16 cellular contexts compared by ENCODE assay signal in genomic region chr7:131691454-131692130, GRCh38.
A peak's percentile ranks its signal among the peaks of the same experiment; 100 is the strongest.
DNase-seq lines count a peak whose midpoint lies in the region; ATAC-seq and TF ChIP-seq lines count a peak whose summit lies in the region.
"Had no signal": no experiment of that assay in that cellular context is flagged by ENCODE, and none has a peak within 500 bp of the region (broad histone marks: within the 10 kb centered on the region; RNA-seq: fewer than 3 reads in every experiment).

No MANE protein-coding gene starts in this region.

- H3K4me3 Mint-ChIP-seq in T-helper 17 cell, result no peak overlapping the region
- H3K4me3 Mint-ChIP-seq in activated CD4-positive, alpha-beta memory T cell treated with anti-CD3 and anti-CD28 coated beads, Interleukin-2, amount 10 ng/mL, durations not matched to agents 7 days and 5 days, result no peak overlapping the region
- H3K4me3 Mint-ChIP-seq: activated naive CD4-positive, alpha-beta T cell treated with anti-CD3 and anti-CD28 coated beads, Interleukin-2, amount 50 U/mL, for 24 hours; activated T-helper 1 cell treated with anti-CD3 and anti-CD28 coated beads, Interleukin-12 subunit alpha, Interleukin-12 subunit beta, Interleukin-2, Interleukin-4 antibody, amounts not matched to agents 30 ng/mL and 10 ng/mL and 1 ng/mL, durations not matched to agents 14 hours and 24 hours and 36 hours; CD4-positive, alpha-beta T cell; neural progenitor cell; stimulated activated naive CD8-positive, alpha-beta T cell treated with anti-CD3 and anti-CD28 coated beads, Interleukin-15, Interleukin-2, amounts not matched to agents 100 ng/mL and 50 ng/mL, for 24 hours had no signal

- no peak overlapping the region for H3K4ac ChIP-seq in neuronal stem cell (ENCODE audit: low read length)

- ATAC-seq in T-helper 17 cell, result no peak

- POLR2A ChIA-PET in activated CD4-positive, alpha-beta memory T cell treated with anti-CD3 and anti-CD28 coated beads, Interleukin-2, amount 10 ng/mL, durations not matched to agents 7 days and 5 days (lab: Charles Lee), result no interaction called here

- peaks cover 61% of the 10 kb centered on the region for H3K27me3 Mint-ChIP-seq in T-helper 17 cell
- H3K27me3 Mint-ChIP-seq in activated CD4-positive, alpha-beta memory T cell treated with anti-CD3 and anti-CD28 coated beads, Interleukin-2, amount 10 ng/mL, durations not matched to agents 7 days and 5 days, result peaks cover 10% of the 10 kb centered on the region

- H3K4me3 ChIP-seq in HUES6 (ENCODE audit: low read depth, low read length), result no peak overlapping the region
- H3K4me3 ChIP-seq in neuronal stem cell (ENCODE audit: low read length in 2 of 2), result no peak overlapping the region
- H3K4me3 ChIP-seq: neural progenitor cell, tibial artery had no signal

- H3K27ac ChIP-seq in HUES6 (ENCODE audit: low read depth, low read length) (no peak overlapping the region), neuronal stem cell (replicated peaks; ENCODE audit: low read length) (no peak overlapping the region)
- H3K27ac ChIP-seq: epithelial cell of prostate, neural progenitor cell, tibial artery had no signal

- no peaks in the 10 kb centered on the region for H3K36me3 ChIP-seq in HUES6 (ENCODE audit: control insufficient read depth, insufficient read depth, low read length)
- no peaks in the 10 kb centered on the region for H3K36me3 ChIP-seq in neuronal stem cell (replicated peaks in 1 of 2; ENCODE audit: control insufficient read depth in 2 of 2, insufficient read depth in 2 of 2, low read length in 2 of 2)
- H3K36me3 ChIP-seq: neural progenitor cell, tibial artery had no signal

- no peak overlapping the region for H2AK5ac ChIP-seq in neuronal stem cell (ENCODE audit: low read depth, low read length)

- H4K91ac ChIP-seq in neuronal stem cell (ENCODE audit: low read depth, low read length, poor library complexity), result peak overlapping the region; percentile 26

- CTCF ChIA-PET in activated CD4-positive, alpha-beta memory T cell treated with anti-CD3 and anti-CD28 coated beads, Interleukin-2, amount 10 ng/mL, durations not matched to agents 7 days and 5 days (lab: Charles Lee), result interaction anchor here (0.6 to 2.4 kb wide), 9 partner anchors 8 to 205 kb away, joined by 3 to 12 read pairs (median 4); no protein-coding TSS in a partner anchor

- peaks cover 14% of the 10 kb centered on the region for H3K4me1 Mint-ChIP-seq in T-helper 17 cell
- H3K4me1 Mint-ChIP-seq in activated CD4-positive, alpha-beta memory T cell treated with anti-CD3 and anti-CD28 coated beads, Interleukin-2, amount 10 ng/mL, durations not matched to agents 7 days and 5 days, result no peaks in the 10 kb centered on the region
- H3K4me1 Mint-ChIP-seq: activated naive CD4-positive, alpha-beta T cell treated with anti-CD3 and anti-CD28 coated beads, Interleukin-2, amount 50 U/mL, for 24 hours had no signal

- H3K9ac ChIP-seq in HUES6 (ENCODE audit: low read length), result peak overlapping the region; percentile 16
- H3K9ac ChIP-seq in neuronal stem cell (ENCODE audit: low read depth, low read length, poor library complexity), result peak overlapping the region; percentile 39
- H3K9ac ChIP-seq: neural progenitor cell had no signal

- intact Hi-C loops in posterior cingulate gyrus (cut with DNase I), result no loop called here

- peak overlapping the region; percentile 52 for H4K8ac ChIP-seq in neuronal stem cell (ENCODE audit: low read depth, low read length)

- TF ChIP-seq CTCF in GM13976 (IDR thresholded peaks at IDR 0.05; ENCODE audit: borderline replicate concordance, control extremely low read depth, extremely low read depth, insufficient read depth, missing control alignments), result peak; percentile 11

- peak overlapping the region; percentile 49 for H3K18ac ChIP-seq in neuronal stem cell (ENCODE audit: low read length)

- in situ Hi-C loops in GM13976 (cut with MboI; ENCODE audit: low sequenced_read_pairs, unreplicated experiment), result no loop called here

- peak overlapping the region; percentile 66 for H3K27ac Mint-ChIP-seq in T-helper 17 cell
- no peak overlapping the region for H3K27ac Mint-ChIP-seq in activated CD4-positive, alpha-beta memory T cell treated with anti-CD3 and anti-CD28 coated beads, Interleukin-2, amount 10 ng/mL, durations not matched to agents 7 days and 5 days
- H3K27ac Mint-ChIP-seq: activated naive CD4-positive, alpha-beta T cell treated with anti-CD3 and anti-CD28 coated beads, Interleukin-2, amount 50 U/mL, for 24 hours; activated T-helper 1 cell treated with anti-CD3 and anti-CD28 coated beads, Interleukin-12 subunit alpha, Interleukin-12 subunit beta, Interleukin-2, Interleukin-4 antibody, amounts not matched to agents 30 ng/mL and 10 ng/mL and 1 ng/mL, durations not matched to agents 14 hours and 24 hours and 36 hours; CD4-positive, alpha-beta T cell; neural progenitor cell; stimulated activated naive CD8-positive, alpha-beta T cell treated with anti-CD3 and anti-CD28 coated beads, Interleukin-15, Interleukin-2, amounts not matched to agents 100 ng/mL and 50 ng/mL, for 24 hours had no signal

- peak overlapping the region; percentile 63 for H2BK120ac ChIP-seq in neuronal stem cell (ENCODE audit: low read depth, low read length)

- peak overlapping the region; percentile 50 for H2BK12ac ChIP-seq in neuronal stem cell (ENCODE audit: low read length)

- no peak overlapping the region for H3K14ac ChIP-seq in neuronal stem cell (ENCODE audit: low read length)

- no peaks in the 10 kb centered on the region for H3K79me1 ChIP-seq in neuronal stem cell (ENCODE audit: low read depth, low read length)

- peaks cover 3% of the 10 kb centered on the region for H3K36me3 Mint-ChIP-seq in T-helper 17 cell (ENCODE audit: low read depth)
- no peaks in the 10 kb centered on the region for H3K36me3 Mint-ChIP-seq in activated CD4-positive, alpha-beta memory T cell treated with anti-CD3 and anti-CD28 coated beads, Interleukin-2, amount 10 ng/mL, durations not matched to agents 7 days and 5 days (ENCODE audit: low read depth)
- H3K36me3 Mint-ChIP-seq: activated naive CD4-positive, alpha-beta T cell treated with anti-CD3 and anti-CD28 coated beads, Interleukin-2, amount 50 U/mL, for 24 hours; neural progenitor cell had no signal

- peak overlapping the region; percentile 29 for H3K23ac ChIP-seq in neuronal stem cell (ENCODE audit: low read depth, low read length, poor library complexity)

- peak overlapping the region; percentile 51 for H2BK15ac ChIP-seq in neuronal stem cell (ENCODE audit: low read length)

- peak overlapping the region; percentile 85 for H2AFZ ChIP-seq in neuronal stem cell (ENCODE audit: low read length)

- H3K9me3 ChIP-seq in HUES6 (ENCODE audit: control insufficient read depth, insufficient read depth, low read depth, low read length) (no peaks in the 10 kb centered on the region), T-helper 17 cell (ENCODE audit: control insufficient read depth, low read length, poor library complexity, severe bottlenecking) (no peaks in the 10 kb centered on the region), neuronal stem cell (replicated peaks in 1 of 2; ENCODE audit: control insufficient read depth in 2 of 2, insufficient read depth in 1 of 2, low read depth in 1 of 2, low read length in 2 of 2) (no peaks in the 10 kb centered on the region)
- H3K9me3 ChIP-seq: tibial artery had no signal

- H3K4me1 ChIP-seq in HUES6 (ENCODE audit: control insufficient read depth, insufficient read depth, low read length), result peaks cover 6% of the 10 kb centered on the region
- peaks cover 3 to 8% of the 10 kb centered on the region in 2 donors for H3K4me1 ChIP-seq in neuronal stem cell (ENCODE audit: control insufficient read depth in 2 of 2, insufficient read depth in 1 of 2, low read depth in 1 of 2, low read length in 2 of 2)
- H3K4me1 ChIP-seq: neural progenitor cell had no signal

- H3K27me3 ChIP-seq in HUES6 (ENCODE audit: control insufficient read depth, insufficient read depth, low read length), result peaks cover 15% of the 10 kb centered on the region
- peaks cover 0 to 29% (median 0%) of the 10 kb centered on the region in 3 experiments for H3K27me3 ChIP-seq in neuronal stem cell (ENCODE audit: control insufficient read depth in 3 of 3, insufficient read depth in 3 of 3, low read depth in 1 of 3, low read length in 3 of 3)
- H3K27me3 ChIP-seq: neural progenitor cell had no signal

- H3K9me3 Mint-ChIP-seq in activated CD4-positive, alpha-beta memory T cell treated with anti-CD3 and anti-CD28 coated beads, Interleukin-2, amount 10 ng/mL, durations not matched to agents 7 days and 5 days, result no peaks in the 10 kb centered on the region
- H3K9me3 Mint-ChIP-seq: activated naive CD4-positive, alpha-beta T cell treated with anti-CD3 and anti-CD28 coated beads, Interleukin-2, amount 50 U/mL, for 24 hours; activated T-helper 1 cell treated with anti-CD3 and anti-CD28 coated beads, Interleukin-12 subunit alpha, Interleukin-12 subunit beta, Interleukin-2, Interleukin-4 antibody, amounts not matched to agents 30 ng/mL and 10 ng/mL and 1 ng/mL, durations not matched to agents 14 hours and 24 hours and 36 hours; CD4-positive, alpha-beta T cell; neural progenitor cell; stimulated activated naive CD8-positive, alpha-beta T cell treated with anti-CD3 and anti-CD28 coated beads, Interleukin-15, Interleukin-2, amounts not matched to agents 100 ng/mL and 50 ng/mL, for 24 hours had no signal

- H3K4me2 ChIP-seq in neuronal stem cell (ENCODE audit: insufficient read depth, low read length, poor library complexity, severe bottlenecking), result no peak overlapping the region

- no CpG with 5 or more reads among the region's 12 CpGs for WGBS in neuronal stem cell (ENCODE audit: extremely low coverage in 2 of 2, insufficient read length in 2 of 2, insufficient replicate concordance in 1 of 2), 2 donors

- DNase-seq in GM13976 (ENCODE audit: low spot score) (peak; percentile 25), T-helper 17 cell (no peak), neuronal stem cell (ENCODE audit: low spot score) (no peak), posterior cingulate gyrus (no peak), COLO668 (lab: John Stamatoyannopoulos, UW; ENCODE audit: unreplicated experiment) (no peak)
- DNase-seq in activated CD4-positive, alpha-beta memory T cell treated with anti-CD3 and anti-CD28 coated beads, Interleukin-2, amount 10 ng/mL, durations not matched to agents 7 days and 5 days, result no peak
- DNase-seq: DMS153, NCI-H1436, tibial artery had no signal

- H2BK5ac ChIP-seq in neuronal stem cell (ENCODE audit: low read length), result no peak overlapping the region
